ENCODE assay signal across 8 cellular contexts in genomic region chr10:71486465-71487114, GRCh38.
DNase-seq lines count a peak whose midpoint lies in the region; ATAC-seq, FAIRE-seq and TF ChIP-seq lines count a peak whose summit lies in the region.

No MANE protein-coding gene starts in this region.

- H3K27ac Mint-ChIP-seq in memory B cell (no peak overlapping the region), type B pancreatic cell (no peak overlapping the region)

- no peak overlapping the region for H3K4me3 Mint-ChIP-seq in memory B cell
- H3K4me3 Mint-ChIP-seq in type B pancreatic cell, result no peak overlapping the region

- FAIRE-seq in H54 (lab: Jason Lieb, UNC), result no peak
- FAIRE-seq in bronchial epithelial cell (lab: Jason Lieb, UNC), result no peak

- POLR2A ChIA-PET in AG04449 (lab: Yijun Ruan, JAX), result no interaction called here

- H3K27me3 Mint-ChIP-seq in memory B cell (peaks cover 8% of the 10 kb centered on the region), type B pancreatic cell (peaks cover 24% of the 10 kb centered on the region)

- H3K36me3 ChIP-seq in RWPE2 (ENCODE audit: low read depth) (no peaks in the 10 kb centered on the region), bronchial epithelial cell (ENCODE audit: control insufficient read depth, insufficient read depth, low read length) (no peaks in the 10 kb centered on the region)

- no peak overlapping the region for H3K4me3 ChIP-seq in AG04449 (ENCODE audit: low read depth, low read length)
- H3K4me3 ChIP-seq in RWPE2 (ENCODE audit: severe bottlenecking), result no peak overlapping the region
- no peak overlapping the region for H3K4me3 ChIP-seq in bronchial epithelial cell (ENCODE audit: low read depth, low read length)

- H3K9me3 Mint-ChIP-seq in memory B cell (peaks cover 12% of the 10 kb centered on the region), type B pancreatic cell (peaks cover 6% of the 10 kb centered on the region)

- no peaks in the 10 kb centered on the region for H3K9me3 ChIP-seq in RWPE2 (ENCODE audit: severe bottlenecking)

- no peak overlapping the region for H3K27ac ChIP-seq in RWPE2 (ENCODE audit: poor library complexity, severe bottlenecking)

- TF ChIP-seq POLR2A in H54 (IDR thresholded peaks at IDR 0.05; ENCODE audit: low read depth, low read length), result no peak

- CTCF ChIA-PET in AG04449 (lab: Yijun Ruan, JAX), result interaction anchor here (1.3 kb wide), 1 partner anchor 22 kb away, joined by 4 read pairs; no protein-coding TSS in a partner anchor

- peaks cover 2% of the 10 kb centered on the region for H3K36me3 Mint-ChIP-seq in memory B cell
- H3K36me3 Mint-ChIP-seq in type B pancreatic cell, result no peaks in the 10 kb centered on the region

- ATAC-seq in RWPE2 (ENCODE audit: low read depth), result no peak
- ATAC-seq in memory B cell (ENCODE audit: low read depth), result peak; percentile 24
- no peak for ATAC-seq in GM21825 (IDR thresholded peaks at IDR 0.05; ENCODE audit: unreplicated experiment)
- ATAC-seq in HG03439 (IDR thresholded peaks at IDR 0.05; ENCODE audit: unreplicated experiment), result no peak

- TF ChIP-seq CTCF in AG04449 (IDR thresholded peaks at IDR 0.05; ENCODE audit: insufficient read depth, low read length, missing control alignments), result peak; percentile 22
- peak; percentile 16 for TF ChIP-seq CTCF in RWPE2 (IDR thresholded peaks at IDR 0.05; ENCODE audit: poor library complexity, severe bottlenecking)
- TF ChIP-seq CTCF in bronchial epithelial cell (IDR thresholded peaks at IDR 0.05; ENCODE audit: insufficient read depth, low read length, severe bottlenecking), result peak; percentile 87
- TF ChIP-seq CTCF in type B pancreatic cell (conservative IDR thresholded peaks at IDR 0.05), result peak; percentile 79

- no peaks in the 10 kb centered on the region for H3K27me3 ChIP-seq in RWPE2 (ENCODE audit: insufficient read depth, poor library complexity, severe bottlenecking)
- peaks cover 2% of the 10 kb centered on the region for H3K27me3 ChIP-seq in bronchial epithelial cell (ENCODE audit: control insufficient read depth, insufficient read depth, low read length)

- H3K4me1 Mint-ChIP-seq in memory B cell (no peaks in the 10 kb centered on the region), type B pancreatic cell (ENCODE audit: unreplicated experiment) (peaks cover 4% of the 10 kb centered on the region)

- H3K4me1 ChIP-seq in RWPE2 (ENCODE audit: insufficient read depth, poor library complexity, severe bottlenecking), result no peaks in the 10 kb centered on the region

- DNase-seq in AG04449 (ENCODE audit: low read depth, low spot score) (no peak), H54 (ENCODE audit: insufficient read length, low spot score) (peak; percentile 46), RWPE2 (ENCODE audit: low spot score) (no peak), bronchial epithelial cell (ENCODE audit: low read depth) (peak; percentile 22), memory B cell (ENCODE audit: low spot score in 2 of 2) (no peak), type B pancreatic cell (ENCODE audit: extremely low spot score, unreplicated experiment) (no peak)

Comparison
In these comparisons a context has a peak if more than half of its experiments do, and no peak if none do; other contexts are left out.
1. DNase-seq: peak in H54 (single experiment) and bronchial epithelial cell (single experiment); none in AG04449 (single experiment), RWPE2 (single experiment), memory B cell (0 of 2) and type B pancreatic cell (single experiment).
2. CTCF ChIP-seq: peak in every context shown above with its lines; median percentile 87 in bronchial epithelial cell; 79 in type B pancreatic cell; 22 in AG04449; 16 in RWPE2.